In the genomic region with DNA sequence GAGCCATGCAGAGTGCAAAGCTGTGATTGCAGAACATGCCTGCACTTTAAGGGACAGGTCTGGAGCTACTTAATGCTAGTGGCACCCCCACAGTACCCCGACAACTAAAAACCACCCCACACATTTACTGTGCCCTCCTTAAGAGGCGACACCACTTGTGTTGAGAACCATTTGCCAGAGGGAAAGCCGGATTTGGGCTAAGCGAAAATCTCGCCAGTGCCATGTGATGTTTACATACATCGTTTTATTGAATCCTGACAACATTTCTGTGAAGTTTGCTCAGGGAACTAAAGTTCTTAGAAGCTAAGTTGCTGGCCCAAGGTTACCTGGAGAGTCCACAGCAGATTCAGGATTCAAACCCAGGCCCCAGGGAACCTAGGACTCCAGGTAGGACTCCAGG, we compare ENCODE assay signal across 19 cellular contexts.
"Had no signal": no experiment of that assay in that cellular context is flagged by ENCODE, and none has a peak within 500 bp of the region (broad histone marks: within the 10 kb centered on the region; RNA-seq: fewer than 3 reads in every experiment).

No MANE protein-coding gene starts in this region.

- DNase-seq: KBM-7, MG63, NCI-H1092, NCI-H1105 treated with DMSO at 0.1 percent for 48 hours, NCI-H1417 treated with DMSO at 0.1 percent for 48 hours, NCI-H146, NCI-H1694 treated with DMSO at 0.1 percent for 48 hours, NCI-H1930, NCI-H2081, NCI-H2107, NCI-H2227 treated with DMSO at 0.1 percent for 48 hours, NCI-H510A, NCI-H524 treated with DMSO at 0.1 percent for 48 hours, NCI-H774, Right ventricle myocardium superior, RPMI8226, SIG-M5, SK-N-SH had no signal

- H3K9ac ChIP-seq: SK-N-SH had no signal

- H3K9me3 ChIP-seq: MG63, SJSA1, SK-N-SH had no signal

- H3K4me1 ChIP-seq: SJSA1 had no signal

- H3K27me3 ChIP-seq: MG63, SJSA1 had no signal

- H3K27ac ChIP-seq: SJSA1 had no signal

- H3K36me3 ChIP-seq: MG63 had no signal

- H3K4me3 ChIP-seq: MG63, SJSA1 had no signal
